8 cellular contexts compared by ENCODE assay signal in genomic region chr16:610513-611381, GRCh38. TPM values are rescaled to one million over a fixed set of nuclear protein-coding genes. Genes with fewer than 3 reads are reported as not detected.
DNase-seq lines count a peak whose midpoint lies in the region; ATAC-seq and TF ChIP-seq lines count a peak whose summit lies in the region.

No MANE protein-coding gene starts in this region.

- 59 to 74% (median 67%) methylated on average over 28 of the region's 28 CpGs for WGBS in psoas muscle, 3 donors

- TF ChIP-seq CTCF in BE2C (IDR thresholded peaks at IDR 0.05; ENCODE audit: low read depth, low read length), result peak; percentile 56
- peak; percentile 73 for TF ChIP-seq CTCF in psoas muscle (IDR thresholded peaks at IDR 0.05)

- DNase-seq in BE2C (peak; percentile 58), Karpas-422 (peak; percentile 64), foreskin melanocyte (peak; percentile 46), psoas muscle (peak; percentile 75 to 84), H4 (ENCODE audit: low spot score) (no peak), NCI-H446 (lab: John Stamatoyannopoulos, UW) (no peak)
- DNase-seq in activated T-helper 1 cell treated with anti-CD3 and anti-CD28 coated beads, Interleukin-2, amount 50 U/mL, for 16 hours (ENCODE audit: low read depth in 1 of 2, low spot score in 1 of 2), result peak; percentile 32 to 37

- H3K4me2 ChIP-seq in Karpas-422 (ENCODE audit: low read depth, low read length, poor library complexity, severe bottlenecking), result no peak overlapping the region

- no peaks in the 10 kb centered on the region for H3K27me3 ChIP-seq in BE2C
- no peaks in the 10 kb centered on the region for H3K27me3 ChIP-seq in Karpas-422 (ENCODE audit: low read length)
- no peaks in the 10 kb centered on the region for H3K27me3 ChIP-seq in psoas muscle (ENCODE audit: insufficient read depth in 3 of 3, low read length in 2 of 3)

- H3K27ac ChIP-seq in Karpas-422 (ENCODE audit: low read length), result no peak overlapping the region
- H3K27ac ChIP-seq in psoas muscle, result peak overlapping the region; percentile 55

- no peaks in the 10 kb centered on the region for H3K79me2 ChIP-seq in Karpas-422 (ENCODE audit: low read length)

- ATAC-seq in psoas muscle (peak; percentile 90 to 99 (median 94)), HG03342 (IDR thresholded peaks at IDR 0.05; ENCODE audit: unreplicated experiment) (no peak)

- no peaks in the 10 kb centered on the region for H3K9me2 ChIP-seq in Karpas-422 (replicated peaks; ENCODE audit: insufficient read depth, low read length)

- H4K20me1 ChIP-seq in Karpas-422 (ENCODE audit: insufficient read depth, low read depth, low read length), result no peaks in the 10 kb centered on the region

- intact Hi-C loops in psoas muscle (cut with DNase I), result loop anchor here in 1 of 2 donors (2.0 kb wide), 1 partner anchor 32 kb away; no protein-coding TSS in a partner anchor

- H3K36me3 ChIP-seq in BE2C (no peaks in the 10 kb centered on the region), Karpas-422 (ENCODE audit: insufficient read depth, low read length) (no peaks in the 10 kb centered on the region), psoas muscle (ENCODE audit: insufficient read depth in 1 of 2, low read depth in 1 of 2) (peaks cover 0 to 6% of the 10 kb centered on the region in 2 donors)

- H3K9me3 ChIP-seq in BE2C, result no peaks in the 10 kb centered on the region
- 0 out of 2 replicates have a peak, but pooled peaks cover under 1% of the 10 kb centered on the region for H3K9me3 ChIP-seq in Karpas-422 (ENCODE audit: low read length)
- no peaks in the 10 kb centered on the region for H3K9me3 ChIP-seq in psoas muscle

- H3K4me3 ChIP-seq in BE2C (ENCODE audit: low read depth, low read length) (no peak overlapping the region), Karpas-422 (ENCODE audit: low read length) (no peak overlapping the region), psoas muscle (no peak overlapping the region)

- H3K4me1 ChIP-seq in BE2C, result no peaks in the 10 kb centered on the region
- H3K4me1 ChIP-seq in Karpas-422 (ENCODE audit: low read length), result no peaks in the 10 kb centered on the region
- peaks cover 18% of the 10 kb centered on the region for H3K4me1 ChIP-seq in psoas muscle

- no peak overlapping the region for H2AFZ ChIP-seq in Karpas-422 (ENCODE audit: low read length)

- H3K9ac ChIP-seq in Karpas-422 (ENCODE audit: low read length), result no peak overlapping the region

RNA-seq across cellular contexts. Expression of gene WFIKKN1, which starts 20.0 kb away (rescaled TPM):
- 1.3 TPM for polyA plus RNA-seq in BE2C (2012; ENCODE audit: insufficient read depth, insufficient read length, low read depth)
- total RNA-seq in Karpas-422 (2014; rRNA removed; shearing (Covaris generic); ENCODE audit: low replicate concordance), result 0.22 TPM in 1 of 2 replicates, not detected in the other
- 1 to 10 TPM in 2 of 4 donors, under 1 TPM in 2; 0.30 to 2.0 (median 0.82) TPM for total RNA-seq in psoas muscle
- polyA plus RNA-seq in psoas muscle, result under 1 TPM; 0.31 to 0.61 (median 0.36) TPM
- total RNA-seq in H4 (2014; rRNA removed; shearing (Covaris generic)), result not detected in 2 replicates

RNA-seq across cellular contexts. Expression of gene RAB40C, which starts 20.9 kb away (rescaled TPM):
- polyA plus RNA-seq in BE2C (2012; ENCODE audit: insufficient read depth, insufficient read length, low read depth), result 21.3 TPM
- total RNA-seq in Karpas-422 (2014; rRNA removed; shearing (Covaris generic); ENCODE audit: low replicate concordance), result 5.9 and 11.3 TPM in 2 replicates
- 10 to 100 TPM; 12.3 to 20.2 (median 14.4) TPM for total RNA-seq in psoas muscle
- polyA plus RNA-seq in psoas muscle, result 10 to 100 TPM; 14.7 to 16.3 (median 15.7) TPM
- total RNA-seq in H4 (2014; rRNA removed; shearing (Covaris generic)), result 4.4 and 5.1 TPM in 2 replicates

RNA-seq across cellular contexts. Expression of gene METTL26, which starts 25.4 kb away (rescaled TPM):
- polyA plus RNA-seq in BE2C (2012; ENCODE audit: insufficient read depth, insufficient read length, low read depth), result 215 TPM
- total RNA-seq in Karpas-422 (2014; rRNA removed; shearing (Covaris generic); ENCODE audit: low replicate concordance), result 149 and 293 TPM in 2 replicates
- total RNA-seq in psoas muscle, result 10 to 100 TPM; 42.4 to 55.6 (median 48.4) TPM
- 10 to 100 TPM; 90.8 to 97.8 (median 96.4) TPM for polyA plus RNA-seq in psoas muscle
- total RNA-seq in H4 (2014; rRNA removed; shearing (Covaris generic)), result 85.7 and 112 TPM in 2 replicates

RNA-seq across cellular contexts. Expression of gene MCRIP2, which starts 30.9 kb away (rescaled TPM):
- polyA plus RNA-seq in BE2C (2012; ENCODE audit: insufficient read depth, insufficient read length, low read depth), result 180 TPM
- total RNA-seq in Karpas-422 (2014; rRNA removed; shearing (Covaris generic); ENCODE audit: low replicate concordance), result 41.7 and 137 TPM in 2 replicates
- total RNA-seq in psoas muscle, result 10 to 100 TPM; 61.6 to 80.2 (median 68.9) TPM
- polyA plus RNA-seq in psoas muscle, result 100 to 1,000 TPM in 2 of 3 donors, 10 to 100 TPM in 1; 95.1 to 124 (median 108) TPM
- total RNA-seq in H4 (2014; rRNA removed; shearing (Covaris generic)), result 11.9 and 14.5 TPM in 2 replicates

RNA-seq across cellular contexts. Expression of gene WDR90, which starts 38.4 kb away (rescaled TPM):
- polyA plus RNA-seq in BE2C (2012; ENCODE audit: insufficient read depth, insufficient read length, low read depth), result 44.4 TPM
- 37.2 and 55.2 TPM in 2 replicates for total RNA-seq in Karpas-422 (2014; rRNA removed; shearing (Covaris generic); ENCODE audit: low replicate concordance)
- 1 to 10 TPM; 4.0 to 9.6 (median 8.1) TPM for total RNA-seq in psoas muscle
- 1 to 10 TPM; 5.6 to 9.7 (median 6.4) TPM for polyA plus RNA-seq in psoas muscle
- 2.5 and 4.8 TPM in 2 replicates for total RNA-seq in H4 (2014; rRNA removed; shearing (Covaris generic))

Comparison
In these comparisons a context has a peak if more than half of its experiments do, and no peak if none do; other contexts are left out.
1. DNase-seq: peak in BE2C (single experiment), Karpas-422 (single experiment), activated T-helper 1 cell treated with anti-CD3 and anti-CD28 coated beads, Interleukin-2, amount 50 U/mL, for 16 hours (2 of 2), foreskin melanocyte (single experiment) and psoas muscle (2 of 2); none in H4 (single experiment) and NCI-H446 (0 of 2).